In genomic region chr17:16568541-16569357, GRCh38 we compare ENCODE assay signal across 8 cellular contexts. TPM values are rescaled to one million over a fixed set of nuclear protein-coding genes. Genes with fewer than 3 reads are reported as not detected.
DNase-seq lines count a peak whose midpoint lies in the region; ATAC-seq and TF ChIP-seq lines count a peak whose summit lies in the region.

ZNF287 (minus strand) TSS chr17:16569204; CDS start chr17:16567731, 1,473 bp downstream.

- no peak within 1 kb of the TSS for H4K91ac ChIP-seq in H9 (ENCODE audit: insufficient read length, low read depth, low read length)

- H3T11ph ChIP-seq in H9 (ENCODE audit: low read length) = no peak within 1 kb of the TSS

- in situ Hi-C loops in G401 (cut with HindIII; ENCODE audit: low sequenced_read_pairs) = no loop called here

- peaks cover 10% of the 10 kb centered on the region for H3K27me3 ChIP-seq in H9 (ENCODE audit: insufficient read depth, low read length)
- no peaks in the 10 kb centered on the region for H3K27me3 ChIP-seq in left ventricle myocardium inferior (ENCODE audit: low read depth)
- no peaks in the 10 kb centered on the region for H3K27me3 ChIP-seq in upper lobe of right lung

- H4K8ac ChIP-seq in H9 (replicated peaks; ENCODE audit: insufficient read length, low read depth, low read length) = no peak within 1 kb of the TSS

- H3K27ac ChIP-seq in H9 (ENCODE audit: insufficient read length, low read depth, low read length) (no peak within 1 kb of the TSS), angular gyrus (ENCODE audit: low read depth, low read length) (peak within 1 kb of the TSS; percentile 69), left ventricle myocardium inferior (replicated peaks) (peak within 1 kb of the TSS; percentile 91), upper lobe of right lung (peak within 1 kb of the TSS; percentile 71)

- H3K9ac ChIP-seq in H9 (ENCODE audit: extremely low read depth, insufficient read length, low read length) = no peak within 1 kb of the TSS

- peaks cover 3 to 9% of the 10 kb centered on the region in 2 experiments for H3K4me1 Mint-ChIP-seq in H9
- peaks cover 2% of the 10 kb centered on the region for H3K4me1 Mint-ChIP-seq in progenitor cell of endocrine pancreas (ENCODE audit: low read depth)

- no peak within 1 kb of the TSS for H2BK120ac ChIP-seq in H9 (ENCODE audit: low read depth, low read length, poor library complexity, severe bottlenecking)

- peaks cover 7% of the 10 kb centered on the region for H3K23me2 ChIP-seq in H9 (ENCODE audit: insufficient read length, low read depth, low read length, poor library complexity, severe bottlenecking)

- no peaks in the 10 kb centered on the region for H3K79me2 ChIP-seq in H9 (ENCODE audit: insufficient read depth, low read length)

- no peak within 1 kb of the TSS for H2BK15ac ChIP-seq in H9 (ENCODE audit: low read depth, low read length)

- WGBS in H9 (ENCODE audit: extremely low coverage, insufficient read length, low lambda C conversion rate) = no CpG with 5 or more reads among the region's 77 CpGs

- no peak within 1 kb of the TSS for H2AK5ac ChIP-seq in H9 (ENCODE audit: insufficient read length, low read length)

- H3K27me3 Mint-ChIP-seq in H9 (ENCODE audit: low read depth) (peaks cover 50% of the 10 kb centered on the region), progenitor cell of endocrine pancreas (peaks cover 32% of the 10 kb centered on the region)

- H3K4me3 ChIP-seq in left ventricle myocardium inferior (peak within 1 kb of the TSS; percentile 92), upper lobe of right lung (peak within 1 kb of the TSS; percentile 90)

- H3K36me3 ChIP-seq in left ventricle myocardium inferior (peaks cover 36% of the 10 kb centered on the region), upper lobe of right lung (no peaks in the 10 kb centered on the region)

- no peak within 1 kb of the TSS for H4K5ac ChIP-seq in H9 (ENCODE audit: insufficient read length, low read depth, low read length)

- no peaks in the 10 kb centered on the region for H3K4me1 ChIP-seq in H9 (ENCODE audit: insufficient read depth, low read length)
- peaks cover 14% of the 10 kb centered on the region for H3K4me1 ChIP-seq in left ventricle myocardium inferior
- peaks cover 6% of the 10 kb centered on the region for H3K4me1 ChIP-seq in upper lobe of right lung

- H2BK20ac ChIP-seq in H9 (ENCODE audit: low read depth, low read length, poor library complexity, severe bottlenecking) = no peak within 1 kb of the TSS

- H3K36me3 Mint-ChIP-seq in H9 (ENCODE audit: insufficient read depth in 1 of 3, low read depth in 3 of 3) = peaks cover 0 to 11% (median 5%) of the 10 kb centered on the region in 3 experiments; a peak in 3 of 7 replicates
- H3K36me3 Mint-ChIP-seq in progenitor cell of endocrine pancreas (ENCODE audit: insufficient read depth) = peaks cover 5% of the 10 kb centered on the region

- peak within 1 kb of the TSS; percentile 37 for H3K4me2 ChIP-seq in H9 (ENCODE audit: insufficient read depth, insufficient read length, low read length)

- no peak within 1 kb of the TSS for H3K4ac ChIP-seq in H9 (ENCODE audit: low read depth, low read length)

- no peak within 1 kb of the TSS for H2BK5ac ChIP-seq in H9 (ENCODE audit: insufficient read length, low read length)

- H3K9me3 ChIP-seq in H9 (ENCODE audit: control insufficient read depth, low read depth, low read length) = no peaks in the 10 kb centered on the region
- H3K9me3 ChIP-seq in left ventricle myocardium inferior (replicated peaks) = no peaks in the 10 kb centered on the region
- H3K9me3 ChIP-seq in upper lobe of right lung = no peaks in the 10 kb centered on the region

- H3K27ac Mint-ChIP-seq in H9 (no peak within 1 kb of the TSS; a peak in 1 of 7 replicates), progenitor cell of endocrine pancreas (peak within 1 kb of the TSS; percentile 70)

- H2AFZ ChIP-seq in H9 (ENCODE audit: low read length) = no peak within 1 kb of the TSS

- H3K4me3 Mint-ChIP-seq in H9 (peak within 1 kb of the TSS; percentile 77 to 85), progenitor cell of endocrine pancreas (ENCODE audit: low read depth) (peak within 1 kb of the TSS; percentile 82)

- TF ChIP-seq CTCF in H9 (conservative IDR thresholded peaks at IDR 0.05) = no peak
- no peak for TF ChIP-seq CTCF in left ventricle myocardium inferior (IDR thresholded peaks at IDR 0.05; ENCODE audit: borderline replicate concordance)
- TF ChIP-seq CTCF in progenitor cell of endocrine pancreas (IDR thresholded peaks at IDR 0.05; ENCODE audit: unreplicated experiment) = no peak
- no peak for TF ChIP-seq CTCF in upper lobe of right lung (IDR thresholded peaks at IDR 0.05)

- intact Hi-C loops in left ventricle myocardium inferior (cut with micrococcal nuclease) = no loop called here
- intact Hi-C loops in upper lobe of right lung (cut with DNase I) = no loop called here

- H3K56ac ChIP-seq in H9 (ENCODE audit: insufficient read length, low read depth, low read length) = no peak within 1 kb of the TSS

- H2BK12ac ChIP-seq in H9 (ENCODE audit: insufficient read length, low read depth, low read length) = no peak within 1 kb of the TSS

- H3K79me1 ChIP-seq in H9 (ENCODE audit: insufficient read depth, low read depth, low read length, poor library complexity, severe bottlenecking) = no peaks in the 10 kb centered on the region

- no peak within 1 kb of the TSS for H3K18ac ChIP-seq in H9 (ENCODE audit: insufficient read length, low read depth, low read length)

- H3K23ac ChIP-seq in H9 (ENCODE audit: insufficient read length, low read depth, low read length) = no peak within 1 kb of the TSS

- DNase-seq in G401 (ENCODE audit: low spot score) (peak; percentile 97), H9 (peak; percentile 96), NAMALWA (ENCODE audit: low spot score) (peak; percentile 67), SW480 (ENCODE audit: low spot score) (peak; percentile 54), left ventricle myocardium inferior (peak; percentile 96), progenitor cell of endocrine pancreas (ENCODE audit: low spot score, unreplicated experiment) (peak; percentile 85), upper lobe of right lung (peak; percentile 96)

- H3K14ac ChIP-seq in H9 (ENCODE audit: insufficient read depth, low read length) = peak within 1 kb of the TSS; percentile 62; the same call in 1 of the 2 replicates

- ATAC-seq in upper lobe of right lung = peak; percentile 99

- H3K9me3 Mint-ChIP-seq in H9 (no peaks in the 10 kb centered on the region), progenitor cell of endocrine pancreas (ENCODE audit: low read depth) (no peaks in the 10 kb centered on the region)

- H4K20me1 ChIP-seq in H9 (ENCODE audit: control insufficient read depth, insufficient read depth, insufficient read length) = no peaks in the 10 kb centered on the region

RNA-seq across cellular contexts. Expression of gene ZNF287, which starts in this region (rescaled TPM):
- 2.6 and 7.6 TPM in 2 replicates for total RNA-seq in G401 (2014; rRNA removed; shearing (Covaris generic))
- 4.8 and 7.1 TPM in 2 replicates for total RNA-seq in H9 (2021)
- total RNA-seq in left ventricle myocardium inferior = 9.9 TPM
- total RNA-seq in progenitor cell of endocrine pancreas = 11.6 TPM in 2 replicates
- total RNA-seq in upper lobe of right lung = 4.7 TPM
